Comparison of ENCODE assay signal across 21 cellular contexts in genomic region chr2:66185497-66186034, GRCh38.
A peak's percentile ranks its signal among the peaks of the same experiment; 100 is the strongest.
DNase-seq lines count a peak whose midpoint lies in the region; FAIRE-seq and TF ChIP-seq lines count a peak whose summit lies in the region.
"Had no signal": no experiment of that assay in that cellular context is flagged by ENCODE, and none has a peak within 500 bp of the region (broad histone marks: within the 10 kb centered on the region; RNA-seq: fewer than 3 reads in every experiment).

No MANE protein-coding gene starts in this region.

- dilution Hi-C loops in keratinocyte (cut with MboI; ENCODE audit: extremely low pct_ligation_motif_present, low sequenced_read_pairs) = no loop called here

- H2AFZ ChIP-seq in keratinocyte (ENCODE audit: control insufficient read depth, low read length) = peak overlapping the region; percentile 33

- TF ChIP-seq CTCF in RWPE1 (conservative IDR thresholded peaks at IDR 0.05; ENCODE audit: low read depth) = no peak
- no peak for TF ChIP-seq CTCF in keratinocyte (optimal IDR thresholded peaks at IDR 0.05 in 1 of 3, IDR thresholded peaks at IDR 0.05 in 1 of 3, conservative IDR thresholded peaks at IDR 0.05 in 1 of 3; ENCODE audit: extremely low read depth in 1 of 3, insufficient read depth in 2 of 3, low read length in 3 of 3)
- no peak for TF ChIP-seq CTCF in prostate gland (IDR thresholded peaks at IDR 0.05)
- TF ChIP-seq CTCF in sigmoid colon (IDR thresholded peaks at IDR 0.05) = no peak

- FAIRE-seq in keratinocyte (lab: Jason Lieb, UNC) = no peak
- FAIRE-seq: GM12892, GM18507, HTR-8/SVneo had no signal

- H3K4me3 Mint-ChIP-seq in activated T-helper 2 cell treated with anti-CD3 and anti-CD28 coated beads, Interferon-gamma antibody, Interleukin-2, Interleukin-4, amounts not matched to agents 10 μg/mL and 5 μg/mL and 100 μg/mL, durations not matched to agents 14 hours and 24 hours and 36 hours (ENCODE audit: low read depth) = no peak overlapping the region
- H3K4me3 Mint-ChIP-seq: B cell; CD4-positive, alpha-beta T cell; H9 had no signal

- H3K4me2 ChIP-seq in keratinocyte (ENCODE audit: control insufficient read depth, extremely low read depth, insufficient read depth, low read depth, low read length) = peak overlapping the region; percentile 53
- H3K4me2 ChIP-seq: BLaER1 treated with 17β-estradiol and CSF1 and Interleukin-3, amounts not matched to agents 10 nM and 100 nM had no signal

- no peaks in the 10 kb centered on the region for H3K9me1 ChIP-seq in keratinocyte (ENCODE audit: control insufficient read depth, extremely low read depth, insufficient read depth, low read length)

- no peaks in the 10 kb centered on the region for H4K20me1 ChIP-seq in keratinocyte (ENCODE audit: control insufficient read depth, extremely low read depth, insufficient read depth, low read length)
- H4K20me1 ChIP-seq: BLaER1 treated with 17β-estradiol and CSF1 and Interleukin-3, amounts not matched to agents 10 nM and 100 nM had no signal

- H3K4me3 ChIP-seq in esophagus (ENCODE audit: low read depth in 1 of 2, low read length in 2 of 2) (no peak overlapping the region), keratinocyte (ENCODE audit: control insufficient read depth in 2 of 3, extremely low read depth in 1 of 3, insufficient read depth in 2 of 3, low read depth in 1 of 3, low read length in 3 of 3) (no peak overlapping the region), prostate gland (no peak overlapping the region), sigmoid colon (no peak overlapping the region)
- H3K4me3 ChIP-seq: BLaER1 treated with 17β-estradiol and CSF1 and Interleukin-3, amounts not matched to agents 10 nM and 100 nM had no signal

- H3K36me3 ChIP-seq in esophagus (ENCODE audit: control insufficient read depth in 2 of 2, insufficient read depth in 2 of 2, low read length in 1 of 2) = no peaks in the 10 kb centered on the region
- H3K36me3 ChIP-seq in keratinocyte (ENCODE audit: control insufficient read depth in 2 of 2, extremely low read depth in 1 of 2, insufficient read depth in 2 of 2, low read length in 2 of 2) = no peaks in the 10 kb centered on the region
- H3K36me3 ChIP-seq in prostate gland = no peaks in the 10 kb centered on the region
- no peaks in the 10 kb centered on the region for H3K36me3 ChIP-seq in sigmoid colon
- H3K36me3 ChIP-seq: BLaER1 treated with 17β-estradiol and CSF1 and Interleukin-3, amounts not matched to agents 10 nM and 100 nM had no signal

- CTCF ChIA-PET in RWPE1 (lab: Yijun Ruan, JAX) = no interaction called here

- no peaks in the 10 kb centered on the region for H3K27me3 Mint-ChIP-seq in activated T-helper 2 cell treated with anti-CD3 and anti-CD28 coated beads, Interferon-gamma antibody, Interleukin-2, Interleukin-4, amounts not matched to agents 10 μg/mL and 5 μg/mL and 100 μg/mL, durations not matched to agents 14 hours and 24 hours and 36 hours (ENCODE audit: low read depth)
- H3K27me3 Mint-ChIP-seq: B cell; CD4-positive, alpha-beta T cell had no signal

- WGBS in esophagus, 2 donors = 60 to 71% methylated on average over 10 of the region's 10 CpGs
- WGBS in prostate gland = 59% methylated on average over 10 of the region's 10 CpGs
- WGBS in sigmoid colon, 2 donors = 76 to 85% methylated on average over 10 of the region's 10 CpGs

- DNase-seq in RWPE1 (ENCODE audit: low spot score) = no peak
- DNase-seq in keratinocyte (ENCODE audit: low read depth, low spot score) = no peak
- peak; percentile 49 for DNase-seq in prostate gland (ENCODE audit: low spot score)
- no peak for DNase-seq in activated T-helper 2 cell treated with anti-CD3 and anti-CD28 coated beads, Interferon-gamma antibody, Interleukin-2, Interleukin-4, amounts not matched to agents 10 μg/mL and 5 μg/mL and 100 μg/mL, durations not matched to agents 14 hours and 24 hours and 36 hours (ENCODE audit: low spot score)
- no peak for DNase-seq in sigmoid colon
- no peak for DNase-seq in ecto neural progenitor cell (ENCODE audit: low spot score)
- DNase-seq in activated CD4-positive, CD25-positive, alpha-beta regulatory T cell treated with anti-CD3 and anti-CD28 coated beads, Interleukin-2, amount 50 U/mL, for 72 hours = no peak
- DNase-seq: Caco-2; CD4-positive, alpha-beta T cell; DMS153; DMS79; GDM1; GOT3; H9; IMR-90 had no signal

- peak overlapping the region; percentile 20; the same call in 1 of the 2 replicates for H3K27ac ChIP-seq in RWPE1
- peak overlapping the region; percentile 76 to 83 for H3K27ac ChIP-seq in esophagus (ENCODE audit: low read depth in 2 of 2, low read length in 1 of 2)
- H3K27ac ChIP-seq in keratinocyte (ENCODE audit: control insufficient read depth, insufficient read depth, low read length) = no peak overlapping the region
- no peak overlapping the region for H3K27ac ChIP-seq in prostate gland
- no peak overlapping the region for H3K27ac ChIP-seq in sigmoid colon
- H3K27ac ChIP-seq: BLaER1 treated with 17β-estradiol and CSF1 and Interleukin-3, amounts not matched to agents 10 nM and 100 nM had no signal

- TF ChIP-seq EP300 in sigmoid colon (IDR thresholded peaks at IDR 0.05) = no peak

- H3K36me3 Mint-ChIP-seq in activated T-helper 2 cell treated with anti-CD3 and anti-CD28 coated beads, Interferon-gamma antibody, Interleukin-2, Interleukin-4, amounts not matched to agents 10 μg/mL and 5 μg/mL and 100 μg/mL, durations not matched to agents 14 hours and 24 hours and 36 hours (ENCODE audit: low read depth) = no peaks in the 10 kb centered on the region

- H3K9me3 Mint-ChIP-seq in activated T-helper 2 cell treated with anti-CD3 and anti-CD28 coated beads, Interferon-gamma antibody, Interleukin-2, Interleukin-4, amounts not matched to agents 10 μg/mL and 5 μg/mL and 100 μg/mL, durations not matched to agents 14 hours and 24 hours and 36 hours = peaks cover 3% of the 10 kb centered on the region
- H3K9me3 Mint-ChIP-seq: H9 had no signal

- H3K4me1 ChIP-seq in esophagus (ENCODE audit: control insufficient read depth in 2 of 2, insufficient read depth in 2 of 2, low read length in 1 of 2) = peaks cover 0 to 3% of the 10 kb centered on the region in 2 donors
- peaks cover 16% of the 10 kb centered on the region for H3K4me1 ChIP-seq in keratinocyte (ENCODE audit: control insufficient read depth, extremely low read depth, insufficient read depth, low read length)
- no peaks in the 10 kb centered on the region for H3K4me1 ChIP-seq in prostate gland (replicated peaks)
- H3K4me1 ChIP-seq in sigmoid colon = peaks cover 0 to 7% (median 0%) of the 10 kb centered on the region in 4 donors
- H3K4me1 ChIP-seq: BLaER1 treated with 17β-estradiol and CSF1 and Interleukin-3, amounts not matched to agents 10 nM and 100 nM; Caco-2 had no signal

- no peaks in the 10 kb centered on the region for H3K79me2 ChIP-seq in keratinocyte (ENCODE audit: control insufficient read depth, insufficient read depth, low read length)

- no peaks in the 10 kb centered on the region for H3K27me3 ChIP-seq in esophagus (ENCODE audit: control insufficient read depth in 1 of 2, insufficient read depth in 2 of 2, low read length in 2 of 2)
- H3K27me3 ChIP-seq in keratinocyte (ENCODE audit: control insufficient read depth, extremely low read depth, insufficient read depth, low read length) = no peaks in the 10 kb centered on the region
- no peaks in the 10 kb centered on the region for H3K27me3 ChIP-seq in prostate gland (replicated peaks; ENCODE audit: insufficient read depth)
- no peaks in the 10 kb centered on the region for H3K27me3 ChIP-seq in sigmoid colon
- H3K27me3 ChIP-seq: BLaER1 treated with 17β-estradiol and CSF1 and Interleukin-3, amounts not matched to agents 10 nM and 100 nM had no signal

- no peaks in the 10 kb centered on the region for H3K4me1 Mint-ChIP-seq in activated T-helper 2 cell treated with anti-CD3 and anti-CD28 coated beads, Interferon-gamma antibody, Interleukin-2, Interleukin-4, amounts not matched to agents 10 μg/mL and 5 μg/mL and 100 μg/mL, durations not matched to agents 14 hours and 24 hours and 36 hours (ENCODE audit: low read depth)
- H3K4me1 Mint-ChIP-seq: B cell had no signal

- intact Hi-C loops in prostate gland (cut with DNase I) = no loop called here
- intact Hi-C loops in activated T-helper 2 cell treated with anti-CD3 and anti-CD28 coated beads, Interferon-gamma antibody, Interleukin-2, Interleukin-4, amounts not matched to agents 10 μg/mL and 5 μg/mL and 100 μg/mL, durations not matched to agents 14 hours and 24 hours and 36 hours (cut with micrococcal nuclease) = no loop called here
- intact Hi-C loops in sigmoid colon (cut with DNase I) = no loop called here

- POLR2A ChIA-PET in RWPE1 (lab: Yijun Ruan, JAX; ENCODE audit: low non-redundant PET) = no interaction called here

- H3K9me3 ChIP-seq in esophagus (ENCODE audit: control insufficient read depth in 2 of 2, insufficient read depth in 1 of 2, low read depth in 1 of 2, low read length in 1 of 2) = no peaks in the 10 kb centered on the region
- H3K9me3 ChIP-seq in keratinocyte (ENCODE audit: control insufficient read depth, low read depth, low read length) = no peaks in the 10 kb centered on the region
- no peaks in the 10 kb centered on the region for H3K9me3 ChIP-seq in prostate gland
- no peaks in the 10 kb centered on the region for H3K9me3 ChIP-seq in sigmoid colon
- H3K9me3 ChIP-seq: Caco-2 had no signal

- no peak overlapping the region for H3K9ac ChIP-seq in keratinocyte (ENCODE audit: control insufficient read depth, extremely low read depth, insufficient read depth, low read length)
- H3K9ac ChIP-seq: BLaER1 treated with 17β-estradiol and CSF1 and Interleukin-3, amounts not matched to agents 10 nM and 100 nM had no signal

- TF ChIP-seq POLR2A in prostate gland (IDR thresholded peaks at IDR 0.05) (no peak), sigmoid colon (IDR thresholded peaks at IDR 0.05) (no peak)

- no peak overlapping the region for H3K27ac Mint-ChIP-seq in activated T-helper 2 cell treated with anti-CD3 and anti-CD28 coated beads, Interferon-gamma antibody, Interleukin-2, Interleukin-4, amounts not matched to agents 10 μg/mL and 5 μg/mL and 100 μg/mL, durations not matched to agents 14 hours and 24 hours and 36 hours
- H3K27ac Mint-ChIP-seq: B cell; CD4-positive, alpha-beta T cell; H9 had no signal

Comparison
In these comparisons a context has a peak if more than half of its experiments do, and no peak if none do; other contexts are left out.
1. H3K27ac ChIP-seq: peak in RWPE1 (single experiment) and esophagus (2 of 2); none in keratinocyte (single experiment), prostate gland (0 of 2) and sigmoid colon (0 of 4).